Comparison of ENCODE assay signal across 8 cellular contexts in genomic region chr19:40571005-40571318, GRCh38. TPM values are rescaled to one million over a fixed set of nuclear protein-coding genes. Genes with fewer than 3 reads are reported as not detected.
DNase-seq lines count a peak whose midpoint lies in the region; ATAC-seq and TF ChIP-seq lines count a peak whose summit lies in the region.

No MANE protein-coding gene starts in this region.

- no peak for TF ChIP-seq CTCF in breast epithelium (IDR thresholded peaks at IDR 0.05)
- TF ChIP-seq CTCF in nephron (IDR thresholded peaks at IDR 0.05; ENCODE audit: unreplicated experiment in 3 of 3), result no peak

- intact Hi-C loops in breast epithelium (cut with DNase I; ENCODE audit: low total_unique reads), result no loop called here

- TF ChIP-seq POLR2A in breast epithelium (IDR thresholded peaks at IDR 0.05) (no peak), erythroblast (IDR thresholded peaks at IDR 0.05; ENCODE audit: low read length) (no peak)

- ATAC-seq in GM18868 (IDR thresholded peaks at IDR 0.05; ENCODE audit: unreplicated experiment), result no peak

- DNase-seq in breast epithelium (ENCODE audit: low spot score in 2 of 2) (no peak), erythroblast (lab: John Stamatoyannopoulos, UW) (no peak), NCI-H82 (lab: John Stamatoyannopoulos, UW) (no peak), MG63 (no peak)

- H3K36me3 Mint-ChIP-seq in nephron (ENCODE audit: low read depth), result no peaks in the 10 kb centered on the region

- no peak overlapping the region for H3K27ac ChIP-seq in BLaER1 treated with 17β-estradiol and CSF1 and Interleukin-3, amounts not matched to agents 10 nM and 100 nM
- H3K27ac ChIP-seq in HUES6 (ENCODE audit: low read depth, low read length) (no peak overlapping the region), breast epithelium (peak overlapping the region; percentile 36 to 60)

- peak overlapping the region; percentile 45 to 62 (median 52) for H3K4me3 Mint-ChIP-seq in nephron

- peaks cover 44% of the 10 kb centered on the region for H3K27me3 Mint-ChIP-seq in nephron (ENCODE audit: low read depth)

- H4K20me1 ChIP-seq in BLaER1 treated with 17β-estradiol and CSF1 and Interleukin-3, amounts not matched to agents 10 nM and 100 nM, result no peaks in the 10 kb centered on the region; a peak in 1 of 22 replicates

- no peaks in the 10 kb centered on the region for H3K36me3 ChIP-seq in BLaER1 treated with 17β-estradiol and CSF1 and Interleukin-3, amounts not matched to agents 10 nM and 100 nM
- H3K36me3 ChIP-seq in HUES6 (ENCODE audit: control insufficient read depth, insufficient read depth, low read length) (no peaks in the 10 kb centered on the region), breast epithelium (no peaks in the 10 kb centered on the region), MG63 (no peaks in the 10 kb centered on the region)

- peaks cover 15 to 51% (median 48%) of the 10 kb centered on the region in 10 experiments for H3K4me1 ChIP-seq in BLaER1 treated with 17β-estradiol and CSF1 and Interleukin-3, amounts not matched to agents 10 nM and 100 nM
- H3K4me1 ChIP-seq in HUES6 (ENCODE audit: control insufficient read depth, insufficient read depth, low read length), result 0 out of 2 replicates have a peak, but pooled peaks cover 5% of the 10 kb centered on the region
- peaks cover 4 to 7% of the 10 kb centered on the region in 2 donors for H3K4me1 ChIP-seq in breast epithelium

- peaks cover 15% of the 10 kb centered on the region for H3K4me1 Mint-ChIP-seq in nephron

- no peak overlapping the region; a peak in 1 of 20 replicates for H3K4me3 ChIP-seq in BLaER1 treated with 17β-estradiol and CSF1 and Interleukin-3, amounts not matched to agents 10 nM and 100 nM
- peak overlapping the region; percentile 40 for H3K4me3 ChIP-seq in HUES6 (ENCODE audit: low read depth, low read length)
- H3K4me3 ChIP-seq in breast epithelium, result peak overlapping the region in 1 of 3 donors; percentile 73
- no peak overlapping the region for H3K4me3 ChIP-seq in MG63

- peak overlapping the region; percentile 20 to 84 (median 43) for H3K27ac Mint-ChIP-seq in nephron

- no peak overlapping the region for H3K9ac ChIP-seq in BLaER1 treated with 17β-estradiol and CSF1 and Interleukin-3, amounts not matched to agents 10 nM and 100 nM
- no peak overlapping the region for H3K9ac ChIP-seq in HUES6 (ENCODE audit: low read length)

- H3K9me3 ChIP-seq in BLaER1 treated with 17β-estradiol and CSF1 and Interleukin-3, amounts not matched to agents 10 nM and 100 nM (replicated peaks in 1 of 11), result no peaks in the 10 kb centered on the region
- H3K9me3 ChIP-seq in HUES6 (ENCODE audit: control insufficient read depth, insufficient read depth, low read depth, low read length), result no peaks in the 10 kb centered on the region
- no peaks in the 10 kb centered on the region for H3K9me3 ChIP-seq in breast epithelium
- H3K9me3 ChIP-seq in MG63, result no peaks in the 10 kb centered on the region

- no peaks in the 10 kb centered on the region for H3K9me3 Mint-ChIP-seq in nephron

- peaks cover 28 to 37% (median 35%) of the 10 kb centered on the region in 11 experiments for H3K27me3 ChIP-seq in BLaER1 treated with 17β-estradiol and CSF1 and Interleukin-3, amounts not matched to agents 10 nM and 100 nM
- peaks cover 43% of the 10 kb centered on the region for H3K27me3 ChIP-seq in HUES6 (ENCODE audit: control insufficient read depth, insufficient read depth, low read length)
- peaks cover 4 to 24% of the 10 kb centered on the region in 2 donors for H3K27me3 ChIP-seq in breast epithelium
- H3K27me3 ChIP-seq in MG63, result no peaks in the 10 kb centered on the region

- peak overlapping the region in 10 of 11 experiments; percentile 30 to 69 (median 44); a peak in 19 of 22 replicates for H3K4me2 ChIP-seq in BLaER1 treated with 17β-estradiol and CSF1 and Interleukin-3, amounts not matched to agents 10 nM and 100 nM

RNA-seq across cellular contexts. Expression of gene SHKBP1, which starts 5.7 kb away (rescaled TPM):
- 10 to 100 TPM; 25.8 to 42.9 (median 34.1) TPM for total RNA-seq in breast epithelium
- total RNA-seq in MG63 (2014; rRNA removed; shearing (Covaris generic); ENCODE audit: low replicate concordance), result 61.7 and 105 TPM in 2 replicates

RNA-seq across cellular contexts. Expression of gene LTBP4, which starts 30.2 kb away (rescaled TPM):
- total RNA-seq in breast epithelium, result 100 to 1,000 TPM in 1 of 3 donors, 10 to 100 TPM in 2; 52.7 to 130 (median 89.1) TPM
- total RNA-seq in MG63 (2014; rRNA removed; shearing (Covaris generic); ENCODE audit: low replicate concordance), result 12.9 and 26.5 TPM in 2 replicates

Comparison
In these comparisons a context has a peak if more than half of its experiments do, and no peak if none do; other contexts are left out.
1. H3K27ac ChIP-seq: peak in breast epithelium (2 of 2); none in BLaER1 treated with 17β-estradiol and CSF1 and Interleukin-3, amounts not matched to agents 10 nM and 100 nM (0 of 11) and HUES6 (single experiment).